ENCODE assay signal across 1 cellular context in genomic region chr10:124640538-124641231, GRCh38.
TF ChIP-seq lines count a peak whose summit lies in the region.

No MANE protein-coding gene starts in this region.

TF ChIP-seq in H1, 55 proteins besides CTCF, POLR2A, EP300 and RAD21 (continued from another document):
- TF ChIP-seq CEBPB (IDR thresholded peaks at IDR 0.05; ENCODE audit: low read depth, low read length) (no peak), BRCA1 (IDR thresholded peaks at IDR 0.05; ENCODE audit: low read depth, low read length) (no peak), KDM1A (IDR thresholded peaks at IDR 0.05; ENCODE audit: borderline replicate concordance, low read length) (no peak), CBX8 (IDR thresholded peaks at IDR 0.05; ENCODE audit: borderline replicate concordance, low read depth, low read length) (no peak), KDM4A (IDR thresholded peaks at IDR 0.05; ENCODE audit: low read depth, low read length, severe bottlenecking) (no peak), HDAC2 (IDR thresholded peaks at IDR 0.05; ENCODE audit: borderline replicate concordance in 1 of 2, low read depth in 2 of 2, low read length in 2 of 2) (no peak), CREB1 (IDR thresholded peaks at IDR 0.05) (no peak), SIRT6 (IDR thresholded peaks at IDR 0.05; ENCODE audit: low read length) (no peak), TBP (IDR thresholded peaks at IDR 0.05; ENCODE audit: low read depth, low read length) (no peak), SP1 (IDR thresholded peaks at IDR 0.05; ENCODE audit: low read depth, low read length) (no peak), RXRA (IDR thresholded peaks at IDR 0.05; ENCODE audit: insufficient read depth, low read depth, low read length) (no peak), TCF12 (IDR thresholded peaks at IDR 0.05; ENCODE audit: low read depth, low read length) (no peak), POU5F1 (IDR thresholded peaks at IDR 0.05; ENCODE audit: low read depth, low read length) (no peak), CTBP2 (IDR thresholded peaks at IDR 0.05; ENCODE audit: borderline replicate concordance, insufficient read depth, insufficient read length, low read length) (no peak)
TF ChIP-seq in H1: peak in this region for 0.
